Comparison of ENCODE assay signal across 8 cellular contexts in the genomic region with DNA sequence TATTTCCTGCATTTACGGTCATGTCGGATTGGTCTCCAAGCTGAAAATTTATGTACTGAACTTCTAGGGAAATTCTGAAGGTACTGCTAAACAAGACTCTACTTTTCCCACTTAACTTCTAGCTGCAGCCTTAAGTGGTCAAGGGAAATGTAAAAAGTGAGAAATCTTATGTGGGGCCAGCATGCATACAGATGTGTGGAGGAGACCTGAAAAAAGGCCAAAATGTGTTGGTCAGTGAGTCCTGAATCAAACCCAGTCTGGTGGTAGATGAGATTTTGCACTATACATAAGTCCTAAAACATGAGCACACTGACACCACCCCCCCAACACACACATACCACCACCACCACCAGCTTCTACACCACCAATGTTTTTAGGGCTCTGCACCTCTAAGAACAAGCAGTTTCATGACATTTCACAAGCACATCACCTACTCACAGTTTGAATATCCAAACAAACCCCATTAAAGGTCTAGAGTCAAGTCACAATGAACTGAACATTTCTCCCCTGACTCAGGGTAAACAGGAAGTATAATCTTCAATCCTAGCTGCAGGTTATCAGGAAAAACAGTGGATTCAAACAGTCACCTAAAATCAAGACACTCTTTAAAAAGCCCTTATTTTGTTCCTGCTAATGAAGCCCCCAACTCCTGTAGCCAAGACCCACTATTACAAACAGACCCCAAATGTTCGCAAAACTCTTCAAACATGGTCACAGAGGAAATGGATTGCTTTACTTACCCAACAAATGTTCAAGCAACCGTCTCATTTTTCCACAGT. TPM values are rescaled to one million over a fixed set of nuclear protein-coding genes. Genes with fewer than 3 reads are reported as not detected.
DNase-seq lines count a peak whose midpoint lies in the region; ATAC-seq, FAIRE-seq and TF ChIP-seq lines count a peak whose summit lies in the region.

No MANE protein-coding gene starts in this region.

- H3K36me3 Mint-ChIP-seq in activated naive CD4-positive, alpha-beta T cell treated with anti-CD3 and anti-CD28 coated beads, Interleukin-2, amount 50 U/mL, for 72 hours, result peaks cover 27 to 32% of the 10 kb centered on the region in 2 donors

- no peak for TF ChIP-seq CTCF in right atrium auricular region (IDR thresholded peaks at IDR 0.05)
- TF ChIP-seq CTCF in kidney (IDR thresholded peaks at IDR 0.05; ENCODE audit: borderline replicate concordance, extremely low read depth, insufficient read depth), result no peak
- no peak for TF ChIP-seq CTCF in upper lobe of right lung (IDR thresholded peaks at IDR 0.05)

- H3K9me3 Mint-ChIP-seq in activated naive CD4-positive, alpha-beta T cell treated with anti-CD3 and anti-CD28 coated beads, Interleukin-2, amount 50 U/mL, for 72 hours, result no peaks in the 10 kb centered on the region

- intact Hi-C loops in left cardiac atrium (cut with DNase I) (loop anchor here in 1 of 2 donors (5.0 kb wide), 1 partner anchor 38 kb away; no protein-coding TSS in a partner anchor), kidney (cut with DNase I) (no loop called here), upper lobe of right lung (cut with DNase I) (loop anchor here (5.0 kb wide), 1 partner anchor 38 kb away; no protein-coding TSS in a partner anchor)

- peak overlapping the region; percentile 91 to 99 for H3K27ac Mint-ChIP-seq in activated naive CD4-positive, alpha-beta T cell treated with anti-CD3 and anti-CD28 coated beads, Interleukin-2, amount 50 U/mL, for 72 hours

- no peaks in the 10 kb centered on the region for H3K36me3 ChIP-seq in right atrium auricular region
- no peaks in the 10 kb centered on the region for H3K36me3 ChIP-seq in kidney (ENCODE audit: control insufficient read depth in 1 of 2, insufficient read depth in 2 of 2, low read length in 2 of 2)
- H3K36me3 ChIP-seq in upper lobe of right lung, result no peaks in the 10 kb centered on the region

- no peak for FAIRE-seq in kidney (lab: Jason Lieb, UNC)

- H3K9me3 ChIP-seq in right atrium auricular region, result no peaks in the 10 kb centered on the region
- no peaks in the 10 kb centered on the region for H3K9me3 ChIP-seq in kidney (ENCODE audit: control insufficient read depth in 1 of 2, low read length in 2 of 2)
- no peaks in the 10 kb centered on the region for H3K9me3 ChIP-seq in upper lobe of right lung

- H3K4me3 ChIP-seq in right atrium auricular region (peak overlapping the region in 1 of 2 donors; percentile 7), kidney (ENCODE audit: low read length in 2 of 2) (peak overlapping the region; percentile 45), upper lobe of right lung (peak overlapping the region; percentile 37)

- ATAC-seq in left cardiac atrium, result no peak
- peak; percentile 9 to 18 for ATAC-seq in activated naive CD4-positive, alpha-beta T cell treated with anti-CD3 and anti-CD28 coated beads, Interleukin-2, amount 50 U/mL, for 72 hours
- no peak for ATAC-seq in upper lobe of right lung
- no peak for ATAC-seq in HG02981 (IDR thresholded peaks at IDR 0.05; ENCODE audit: unreplicated experiment)
- ATAC-seq in GM21390 (IDR thresholded peaks at IDR 0.05; ENCODE audit: unreplicated experiment), result no peak

- peak overlapping the region; percentile 15 to 68 for H3K9ac ChIP-seq in kidney (ENCODE audit: low read length in 2 of 2)

- H3K27me3 ChIP-seq in right atrium auricular region (no peaks in the 10 kb centered on the region), upper lobe of right lung (no peaks in the 10 kb centered on the region)

- DNase-seq in right atrium auricular region (ENCODE audit: low spot score), result no peak
- DNase-seq in left cardiac atrium, result no peak
- DNase-seq in activated naive CD4-positive, alpha-beta T cell treated with anti-CD3 and anti-CD28 coated beads, Interleukin-2, amount 50 U/mL, for 72 hours (ENCODE audit: low spot score in 2 of 2), result no peak
- no peak for DNase-seq in kidney
- DNase-seq in upper lobe of right lung, result no peak
- no peak for DNase-seq in germinal center (ENCODE audit: low spot score)

- peaks cover 0 to 100% of the 10 kb centered on the region in 2 donors for H3K4me1 ChIP-seq in right atrium auricular region
- H3K4me1 ChIP-seq in kidney (ENCODE audit: control insufficient read depth in 1 of 2, insufficient read depth in 1 of 2, low read depth in 1 of 2, low read length in 2 of 2), result peaks cover 83 to 95% of the 10 kb centered on the region in 2 donors
- peaks cover 100% of the 10 kb centered on the region for H3K4me1 ChIP-seq in upper lobe of right lung

- peak overlapping the region; percentile 97 to 99 for H3K27ac ChIP-seq in right atrium auricular region
- peak overlapping the region; percentile 89 to 100 for H3K27ac ChIP-seq in kidney (ENCODE audit: low read depth in 2 of 2, low read length in 2 of 2)
- H3K27ac ChIP-seq in upper lobe of right lung, result peak overlapping the region; percentile 98

RNA-seq across cellular contexts. Expression of a gene that starts 1.6 kb away (rescaled TPM):
- total RNA-seq in right atrium auricular region, result 10 to 100 TPM; 22.0 to 35.3 TPM
- total RNA-seq in left cardiac atrium, result 10 to 100 TPM; 22.6 to 27.5 TPM
- total RNA-seq in activated naive CD4-positive, alpha-beta T cell treated with anti-CD3 and anti-CD28 coated beads, Interleukin-2, amount 50 U/mL, for 72 hours, result 10 to 100 TPM; 35.7 to 46.4 TPM
- total RNA-seq in kidney, result 37.5 TPM
- 10.5 TPM for polyA plus RNA-seq in kidney (ENCODE audit: insufficient read depth, low read depth, low replicate concordance)
- 45.7 TPM for total RNA-seq in upper lobe of right lung

Comparison
In these comparisons a context has a peak if more than half of its experiments do, and no peak if none do; other contexts are left out.
1. ATAC-seq: peak in activated naive CD4-positive, alpha-beta T cell treated with anti-CD3 and anti-CD28 coated beads, Interleukin-2, amount 50 U/mL, for 72 hours (2 of 2); none in left cardiac atrium (0 of 2), upper lobe of right lung (single experiment), HG02981 (single experiment) and GM21390 (single experiment).
2. Peak in every context shown above with its lines, with median percentiles within 50 percentile points of each other: H3K27ac ChIP-seq.